ENCODE assay signal across 21 cellular contexts in genomic region chr16:23416816-23417215, GRCh38. TPM values are rescaled to one million over a fixed set of nuclear protein-coding genes. Genes with fewer than 3 reads are reported as not detected.
DNase-seq lines count a peak whose midpoint lies in the region; ATAC-seq and TF ChIP-seq lines count a peak whose summit lies in the region.
"Had no signal": no experiment of that assay in that cellular context is flagged by ENCODE, and none has a peak within 500 bp of the region (broad histone marks: within the 10 kb centered on the region; RNA-seq: fewer than 3 reads in every experiment).

No MANE protein-coding gene starts in this region.

- WGBS in SK-N-SH (ENCODE audit: low lambda C conversion rate), result 81% methylated on average over 7 of the region's 7 CpGs

- H3K27me3 Mint-ChIP-seq in mesothelial cell of epicardium (ENCODE audit: low read depth), result no peaks in the 10 kb centered on the region
- H3K27me3 Mint-ChIP-seq: B cell; CD4-positive, CD25-positive, alpha-beta regulatory T cell had no signal

- CTCF ChIA-PET in SK-N-SH (lab: Yijun Ruan, JAX), result interaction anchor here (0.9 to 5.2 kb wide), 2 partner anchors 17 to 234 kb away, joined by 3 to 53 read pairs; partner anchors contain the start of gene SCNN1G

- H3K27ac ChIP-seq in SK-N-SH (ENCODE audit: low read depth in 2 of 2, low read length in 1 of 2), result peak overlapping the region in 1 of 2 experiments; percentile 50; a peak in 2 of 4 replicates
- H3K27ac ChIP-seq: 22Rv1, BLaER1, C4-2B had no signal

- H3K36me3 ChIP-seq in SK-N-SH (replicated peaks in 1 of 2; ENCODE audit: control insufficient read depth in 1 of 2, insufficient read depth in 2 of 2, low read length in 1 of 2) (peaks cover 23 to 31% of the 10 kb centered on the region in 2 experiments), mucosa of descending colon (ENCODE audit: low read depth) (peaks cover 11% of the 10 kb centered on the region)

- intact Hi-C loops in mucosa of descending colon (cut with DNase I, micrococcal nuclease), result no loop called here

- H3K9me3 ChIP-seq in SK-N-SH (no peaks in the 10 kb centered on the region), mucosa of descending colon (no peaks in the 10 kb centered on the region)
- H3K9me3 ChIP-seq: BLaER1, Caco-2 had no signal

- no peak for TF ChIP-seq RAD21 in SK-N-SH (IDR thresholded peaks at IDR 0.05; ENCODE audit: low read length)

- H3K9me3 Mint-ChIP-seq in mesothelial cell of epicardium, result no peaks in the 10 kb centered on the region
- H3K9me3 Mint-ChIP-seq: CD4-positive, CD25-positive, alpha-beta regulatory T cell; CD8-positive, alpha-beta T cell had no signal

- POLR2A ChIA-PET in SK-N-SH (lab: Yijun Ruan, JAX), result no interaction called here

- no peak overlapping the region for H3K4me2 ChIP-seq in SK-N-SH
- H3K4me2 ChIP-seq: BLaER1 had no signal

- DNase-seq in SK-N-SH (peak; percentile 45), G401 (ENCODE audit: low spot score) (peak; percentile 64), cerebellar cortex (ENCODE audit: low spot score) (peak; percentile 56), mucosa of descending colon (no peak), mesothelial cell of epicardium (ENCODE audit: low spot score in 2 of 2, unreplicated experiment in 2 of 2) (no peak), OCI-M2 (lab: John Stamatoyannopoulos, UW; ENCODE audit: unreplicated experiment) (no peak)
- DNase-seq: Caco-2; CD4-positive, CD25-positive, alpha-beta regulatory T cell; CD8-positive, alpha-beta T cell; DMS153; DND-41; GDM1; GOT3; HCEC 1CT had no signal

- peaks cover 0 to 3% of the 10 kb centered on the region in 2 experiments; a peak in 1 of 4 replicates for H3K4me1 ChIP-seq in SK-N-SH (ENCODE audit: control insufficient read depth in 1 of 2, insufficient read depth in 2 of 2, low read depth in 1 of 2, low read length in 1 of 2)
- no peaks in the 10 kb centered on the region for H3K4me1 ChIP-seq in mucosa of descending colon (ENCODE audit: low read depth)
- H3K4me1 ChIP-seq: BLaER1, Caco-2 had no signal

- H3K27me3 ChIP-seq in SK-N-SH (ENCODE audit: insufficient read depth), result no peaks in the 10 kb centered on the region
- H3K27me3 ChIP-seq: BLaER1 had no signal

- H3K9ac ChIP-seq in SK-N-SH, result no peak overlapping the region
- H3K9ac ChIP-seq: BLaER1 had no signal

- H3K9me2 ChIP-seq in SK-N-SH, result no peaks in the 10 kb centered on the region

- TF ChIP-seq CTCF in SK-N-SH (IDR thresholded peaks at IDR 0.05) (no peak), mucosa of descending colon (IDR thresholded peaks at IDR 0.05) (no peak), mesothelial cell of epicardium (IDR thresholded peaks at IDR 0.05; ENCODE audit: unreplicated experiment) (no peak)

- no peak overlapping the region for H3K27ac Mint-ChIP-seq in mesothelial cell of epicardium
- H3K27ac Mint-ChIP-seq: B cell; CD4-positive, CD25-positive, alpha-beta regulatory T cell; CD8-positive, alpha-beta T cell had no signal

- H3K4me3 Mint-ChIP-seq in mesothelial cell of epicardium, result no peak overlapping the region
- H3K4me3 Mint-ChIP-seq: B cell; CD4-positive, CD25-positive, alpha-beta regulatory T cell; CD8-positive, alpha-beta T cell had no signal

- H3K4me1 Mint-ChIP-seq in mesothelial cell of epicardium, result no peaks in the 10 kb centered on the region
- H3K4me1 Mint-ChIP-seq: B cell had no signal

- no peaks in the 10 kb centered on the region; the same call in 1 of the 2 replicates for H3K79me2 ChIP-seq in SK-N-SH (ENCODE audit: insufficient read depth)

- H3K4me3 ChIP-seq in SK-N-SH (ENCODE audit: low read depth in 2 of 2, low read length in 1 of 2), result no peak overlapping the region
- H3K4me3 ChIP-seq in mucosa of descending colon, result no peak overlapping the region
- H3K4me3 ChIP-seq: BLaER1, GM12878 had no signal

- H4K20me1 ChIP-seq in SK-N-SH (ENCODE audit: insufficient read depth), result no peaks in the 10 kb centered on the region
- H4K20me1 ChIP-seq: BLaER1 had no signal

- in situ Hi-C loops in G401 (cut with HindIII; ENCODE audit: low sequenced_read_pairs), result loop anchor here (25.0 kb wide), 1 partner anchor 255 kb away; no protein-coding TSS in a partner anchor

- peaks cover 22% of the 10 kb centered on the region for H3K36me3 Mint-ChIP-seq in mesothelial cell of epicardium

- no peak for TF ChIP-seq EP300 in SK-N-SH (IDR thresholded peaks at IDR 0.05; ENCODE audit: borderline replicate concordance in 1 of 2, low read depth in 1 of 2, low read length in 1 of 2)

- H2AFZ ChIP-seq in SK-N-SH (ENCODE audit: low read depth), result no peak overlapping the region

- H3F3A ChIP-seq in SK-N-SH (replicated peaks; ENCODE audit: insufficient read depth), result no peaks in the 10 kb centered on the region

- ATAC-seq in SK-N-SH treated with all-trans-retinoic acid at 6 μM for 48 hours (no peak), mucosa of descending colon (peak; percentile 9), GM19455 (IDR thresholded peaks at IDR 0.05; ENCODE audit: unreplicated experiment) (no peak)
- ATAC-seq: CD8-positive, alpha-beta T cell; GM12878 had no signal

TF ChIP-seq in SK-N-SH, 30 proteins besides CTCF, POLR2A, EP300 and RAD21:
- TF ChIP-seq MXI1 (IDR thresholded peaks at IDR 0.05; ENCODE audit: low read depth, low read length) (0 out of 2 replicates have a peak, but pooled peaks have one; percentile 28), IRF3 (IDR thresholded peaks at IDR 0.05; ENCODE audit: low read depth, low read length) (no peak)

TF ChIP-seq in SK-N-SH treated with all-trans-retinoic acid at 6 μM for 48 hours, 23 proteins besides CTCF, POLR2A, EP300 and RAD21:
- no peak for TF ChIP-seq ZFP30 (CRISPR knock-in tag; IDR thresholded peaks at IDR 0.05)
- TF ChIP-seq, protein P1, sequence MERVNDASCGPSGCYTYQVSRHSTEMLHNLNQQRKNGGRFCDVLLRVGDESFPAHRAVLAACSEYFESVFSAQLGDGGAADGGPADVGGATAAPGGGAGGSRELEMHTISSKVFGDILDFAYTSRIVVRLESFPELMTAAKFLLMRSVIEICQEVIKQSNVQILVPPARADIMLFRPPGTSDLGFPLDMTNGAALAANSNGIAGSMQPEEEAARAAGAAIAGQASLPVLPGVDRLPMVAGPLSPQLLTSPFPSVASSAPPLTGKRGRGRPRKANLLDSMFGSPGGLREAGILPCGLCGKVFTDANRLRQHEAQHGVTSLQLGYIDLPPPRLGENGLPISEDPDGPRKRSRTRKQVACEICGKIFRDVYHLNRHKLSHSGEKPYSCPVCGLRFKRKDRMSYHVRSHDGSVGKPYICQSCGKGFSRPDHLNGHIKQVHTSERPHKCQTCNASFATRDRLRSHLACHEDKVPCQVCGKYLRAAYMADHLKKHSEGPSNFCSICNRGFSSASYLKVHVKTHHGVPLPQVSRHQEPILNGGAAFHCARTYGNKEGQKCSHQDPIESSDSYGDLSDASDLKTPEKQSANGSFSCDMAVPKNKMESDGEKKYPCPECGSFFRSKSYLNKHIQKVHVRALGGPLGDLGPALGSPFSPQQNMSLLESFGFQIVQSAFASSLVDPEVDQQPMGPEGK (CRISPR knock-in tag; IDR thresholded peaks at IDR 0.05; ENCODE audit: borderline replicate concordance), result no peak
- TF ChIP-seq ZC3H10 (CRISPR knock-in tag; IDR thresholded peaks at IDR 0.05), result no peak
- TF ChIP-seq ZNF565 (CRISPR knock-in tag; conservative IDR thresholded peaks at IDR 0.05; ENCODE audit: low read depth), result no peak
- TF ChIP-seq CSDC2 (CRISPR knock-in tag; IDR thresholded peaks at IDR 0.05), result no peak
- TF ChIP-seq ESRRG (CRISPR knock-in tag; IDR thresholded peaks at IDR 0.05), result no peak
- no peak for TF ChIP-seq CREB5 (CRISPR knock-in tag; IDR thresholded peaks at IDR 0.05; ENCODE audit: low read depth)

RNA-seq across cellular contexts. Expression of gene COG7, which starts 36.2 kb away (rescaled TPM):
- 33.0 and 34.7 TPM in 2 replicates for polyA plus RNA-seq in SK-N-SH (2012; rRNA removed)
- polyA plus RNA-seq in SK-N-SH (2012; cell fraction: cytosol; rRNA removed), result 13.2 and 19.2 TPM in 2 replicates
- polyA plus RNA-seq in SK-N-SH (2012; cell fraction: nucleus; rRNA removed), result 81.8 and 105 TPM in 2 replicates
- 13.3 and 16.4 TPM in 2 replicates for total RNA-seq in G401 (2014; rRNA removed; shearing (Covaris generic))
- total RNA-seq in mucosa of descending colon (10 to 100 TPM; 25.4 to 40.5 (median 32.6) TPM), mesothelial cell of epicardium (42.1 to 42.5 TPM (median 42.1 TPM) in 3 replicates)

Comparison
In these comparisons a context has a peak if more than half of its experiments do, and no peak if none do; other contexts are left out.
1. DNase-seq: peak in SK-N-SH (single experiment), G401 (single experiment) and cerebellar cortex (single experiment); none in mucosa of descending colon (0 of 3), mesothelial cell of epicardium (0 of 2) and OCI-M2 (single experiment).